ENCODE assay signal across 8 cellular contexts in genomic region chr18:11689031-11689971, GRCh38. TPM values are rescaled to one million over a fixed set of nuclear protein-coding genes. Genes with fewer than 3 reads are reported as not detected.
DNase-seq lines count a peak whose midpoint lies in the region; ATAC-seq and TF ChIP-seq lines count a peak whose summit lies in the region.

Gene GNAL (plus strand): TSS chr18:11689264. CDS start chr18:11689564, 300 bp downstream.

- TF ChIP-seq CTCF in OCI-LY1 (IDR thresholded peaks at IDR 0.05; ENCODE audit: low read length) (no peak), testis (IDR thresholded peaks at IDR 0.05) (no peak)

- peak within 1 kb of the TSS; percentile 63 for H3K4me2 ChIP-seq in OCI-LY1 (ENCODE audit: low read length)

- no peaks in the 10 kb centered on the region for H3K9me2 ChIP-seq in OCI-LY1 (ENCODE audit: low read depth, low read length)

- H3F3A ChIP-seq in OCI-LY1 (ENCODE audit: insufficient read depth, low read length), result no peaks in the 10 kb centered on the region

- ATAC-seq in GM18867 (IDR thresholded peaks at IDR 0.05; ENCODE audit: unreplicated experiment), result peak; percentile 73

- H3K36me3 ChIP-seq in OCI-LY1 (ENCODE audit: insufficient read depth, low read length), result no peaks in the 10 kb centered on the region
- no peaks in the 10 kb centered on the region for H3K36me3 ChIP-seq in neuron (ENCODE audit: insufficient read depth, low read length)
- no peaks in the 10 kb centered on the region for H3K36me3 ChIP-seq in testis (ENCODE audit: low read depth, missing control alignments)

- DNase-seq in A172 (ENCODE audit: low spot score), result peak; percentile 57
- peak; percentile 74 for DNase-seq in HT-29 (ENCODE audit: low spot score)
- DNase-seq in activated naive CD4-positive, alpha-beta T cell treated with anti-CD3 and anti-CD28 coated beads, Interleukin-2, amount 50 U/mL, for 16 hours, result peak; percentile 51
- DNase-seq in glomerular endothelial cell (ENCODE audit: extremely low read depth, low read depth, low spot score), result peak; percentile 27
- peak; percentile 87 for DNase-seq in testis

- H3K9me3 ChIP-seq in OCI-LY1 (ENCODE audit: low read length), result no peaks in the 10 kb centered on the region
- H3K9me3 ChIP-seq in neuron (ENCODE audit: low read length), result no peaks in the 10 kb centered on the region
- no peaks in the 10 kb centered on the region for H3K9me3 ChIP-seq in testis

- no peak within 1 kb of the TSS; the same call in 1 of the 2 replicates for H3K9ac ChIP-seq in OCI-LY1 (ENCODE audit: low read length)

- WGBS in testis, 2 donors, result 0% methylated on average over 7 to 24 of the region's 112 CpGs

- H4K20me1 ChIP-seq in OCI-LY1 (ENCODE audit: insufficient read depth, low read length), result no peaks in the 10 kb centered on the region

- no peaks in the 10 kb centered on the region for H3K79me2 ChIP-seq in OCI-LY1 (ENCODE audit: insufficient read depth, low read length)

- peak within 1 kb of the TSS; percentile 43 for H3K4me3 ChIP-seq in OCI-LY1 (ENCODE audit: low read depth, low read length, poor library complexity, severe bottlenecking)
- peak within 1 kb of the TSS; percentile 80 for H3K4me3 ChIP-seq in neuron (ENCODE audit: low read length)
- peak within 1 kb of the TSS; percentile 61 to 65 for H3K4me3 ChIP-seq in testis

- no peak within 1 kb of the TSS for H2AFZ ChIP-seq in OCI-LY1 (ENCODE audit: low read length)
- peak within 1 kb of the TSS; percentile 97 for H2AFZ ChIP-seq in neuron (ENCODE audit: low read depth, low read length)

- H3K4me1 ChIP-seq in OCI-LY1 (ENCODE audit: insufficient read depth, low read length, severe bottlenecking), result peaks cover 8% of the 10 kb centered on the region
- peaks cover 3% of the 10 kb centered on the region for H3K4me1 ChIP-seq in neuron (ENCODE audit: insufficient read depth, low read length)
- peaks cover 5% of the 10 kb centered on the region for H3K4me1 ChIP-seq in testis

- H3K27me3 ChIP-seq in OCI-LY1 (ENCODE audit: insufficient read depth, low read length) (peaks cover 6% of the 10 kb centered on the region; the same call in 1 of the 2 replicates), neuron (ENCODE audit: insufficient read depth, low read length) (peaks cover 4% of the 10 kb centered on the region), testis (no peaks in the 10 kb centered on the region)

- no peak for TF ChIP-seq POLR2A in testis (IDR thresholded peaks at IDR 0.05)

- H3K27ac ChIP-seq in OCI-LY1 (ENCODE audit: low read depth, low read length, poor library complexity, severe bottlenecking), result no peak within 1 kb of the TSS
- peak within 1 kb of the TSS; percentile 26 to 50 for H3K27ac ChIP-seq in testis

- intact Hi-C loops in testis (cut with DNase I; ENCODE audit: low total_unique reads), result no loop called here

RNA-seq across cellular contexts. Expression of gene GNAL, which starts in this region (rescaled TPM):
- 1.6 and 3.5 TPM in 2 replicates for total RNA-seq in A172 (2014; rRNA removed; shearing (Covaris generic))
- 0.13 and 0.23 TPM in 2 replicates for total RNA-seq in HT-29 (2014; rRNA removed; shearing (Covaris generic))
- 0.41 and 1.8 TPM in 2 replicates for total RNA-seq in glomerular endothelial cell
- 10 to 100 TPM; 12.1 to 12.8 TPM for total RNA-seq in testis
- polyA plus RNA-seq in testis (ENCODE audit: insufficient read depth, low read depth, low replicate concordance), result 11.6 TPM

Comparison
In these comparisons a context has a peak if more than half of its experiments do, and no peak if none do; other contexts are left out.
1. Peak in DNase-seq in HT-29; RNA of the gene not detected or under 1 TPM.
2. DNase-seq: peak in every context shown above with its lines; median percentile 87 in testis; 74 in HT-29; 57 in A172; 51 in activated naive CD4-positive, alpha-beta T cell treated with anti-CD3 and anti-CD28 coated beads, Interleukin-2, amount 50 U/mL, for 16 hours; 27 in glomerular endothelial cell.